1 cellular context compared by ENCODE assay signal in genomic region chr1:85608851-85609250, GRCh38.
TF ChIP-seq lines count a peak whose summit lies in the region.

No MANE protein-coding gene starts in this region.

TF ChIP-seq in GM23338, 12 proteins besides CTCF, POLR2A, EP300 and RAD21 (continued from another document):
- TF ChIP-seq, protein P1, sequence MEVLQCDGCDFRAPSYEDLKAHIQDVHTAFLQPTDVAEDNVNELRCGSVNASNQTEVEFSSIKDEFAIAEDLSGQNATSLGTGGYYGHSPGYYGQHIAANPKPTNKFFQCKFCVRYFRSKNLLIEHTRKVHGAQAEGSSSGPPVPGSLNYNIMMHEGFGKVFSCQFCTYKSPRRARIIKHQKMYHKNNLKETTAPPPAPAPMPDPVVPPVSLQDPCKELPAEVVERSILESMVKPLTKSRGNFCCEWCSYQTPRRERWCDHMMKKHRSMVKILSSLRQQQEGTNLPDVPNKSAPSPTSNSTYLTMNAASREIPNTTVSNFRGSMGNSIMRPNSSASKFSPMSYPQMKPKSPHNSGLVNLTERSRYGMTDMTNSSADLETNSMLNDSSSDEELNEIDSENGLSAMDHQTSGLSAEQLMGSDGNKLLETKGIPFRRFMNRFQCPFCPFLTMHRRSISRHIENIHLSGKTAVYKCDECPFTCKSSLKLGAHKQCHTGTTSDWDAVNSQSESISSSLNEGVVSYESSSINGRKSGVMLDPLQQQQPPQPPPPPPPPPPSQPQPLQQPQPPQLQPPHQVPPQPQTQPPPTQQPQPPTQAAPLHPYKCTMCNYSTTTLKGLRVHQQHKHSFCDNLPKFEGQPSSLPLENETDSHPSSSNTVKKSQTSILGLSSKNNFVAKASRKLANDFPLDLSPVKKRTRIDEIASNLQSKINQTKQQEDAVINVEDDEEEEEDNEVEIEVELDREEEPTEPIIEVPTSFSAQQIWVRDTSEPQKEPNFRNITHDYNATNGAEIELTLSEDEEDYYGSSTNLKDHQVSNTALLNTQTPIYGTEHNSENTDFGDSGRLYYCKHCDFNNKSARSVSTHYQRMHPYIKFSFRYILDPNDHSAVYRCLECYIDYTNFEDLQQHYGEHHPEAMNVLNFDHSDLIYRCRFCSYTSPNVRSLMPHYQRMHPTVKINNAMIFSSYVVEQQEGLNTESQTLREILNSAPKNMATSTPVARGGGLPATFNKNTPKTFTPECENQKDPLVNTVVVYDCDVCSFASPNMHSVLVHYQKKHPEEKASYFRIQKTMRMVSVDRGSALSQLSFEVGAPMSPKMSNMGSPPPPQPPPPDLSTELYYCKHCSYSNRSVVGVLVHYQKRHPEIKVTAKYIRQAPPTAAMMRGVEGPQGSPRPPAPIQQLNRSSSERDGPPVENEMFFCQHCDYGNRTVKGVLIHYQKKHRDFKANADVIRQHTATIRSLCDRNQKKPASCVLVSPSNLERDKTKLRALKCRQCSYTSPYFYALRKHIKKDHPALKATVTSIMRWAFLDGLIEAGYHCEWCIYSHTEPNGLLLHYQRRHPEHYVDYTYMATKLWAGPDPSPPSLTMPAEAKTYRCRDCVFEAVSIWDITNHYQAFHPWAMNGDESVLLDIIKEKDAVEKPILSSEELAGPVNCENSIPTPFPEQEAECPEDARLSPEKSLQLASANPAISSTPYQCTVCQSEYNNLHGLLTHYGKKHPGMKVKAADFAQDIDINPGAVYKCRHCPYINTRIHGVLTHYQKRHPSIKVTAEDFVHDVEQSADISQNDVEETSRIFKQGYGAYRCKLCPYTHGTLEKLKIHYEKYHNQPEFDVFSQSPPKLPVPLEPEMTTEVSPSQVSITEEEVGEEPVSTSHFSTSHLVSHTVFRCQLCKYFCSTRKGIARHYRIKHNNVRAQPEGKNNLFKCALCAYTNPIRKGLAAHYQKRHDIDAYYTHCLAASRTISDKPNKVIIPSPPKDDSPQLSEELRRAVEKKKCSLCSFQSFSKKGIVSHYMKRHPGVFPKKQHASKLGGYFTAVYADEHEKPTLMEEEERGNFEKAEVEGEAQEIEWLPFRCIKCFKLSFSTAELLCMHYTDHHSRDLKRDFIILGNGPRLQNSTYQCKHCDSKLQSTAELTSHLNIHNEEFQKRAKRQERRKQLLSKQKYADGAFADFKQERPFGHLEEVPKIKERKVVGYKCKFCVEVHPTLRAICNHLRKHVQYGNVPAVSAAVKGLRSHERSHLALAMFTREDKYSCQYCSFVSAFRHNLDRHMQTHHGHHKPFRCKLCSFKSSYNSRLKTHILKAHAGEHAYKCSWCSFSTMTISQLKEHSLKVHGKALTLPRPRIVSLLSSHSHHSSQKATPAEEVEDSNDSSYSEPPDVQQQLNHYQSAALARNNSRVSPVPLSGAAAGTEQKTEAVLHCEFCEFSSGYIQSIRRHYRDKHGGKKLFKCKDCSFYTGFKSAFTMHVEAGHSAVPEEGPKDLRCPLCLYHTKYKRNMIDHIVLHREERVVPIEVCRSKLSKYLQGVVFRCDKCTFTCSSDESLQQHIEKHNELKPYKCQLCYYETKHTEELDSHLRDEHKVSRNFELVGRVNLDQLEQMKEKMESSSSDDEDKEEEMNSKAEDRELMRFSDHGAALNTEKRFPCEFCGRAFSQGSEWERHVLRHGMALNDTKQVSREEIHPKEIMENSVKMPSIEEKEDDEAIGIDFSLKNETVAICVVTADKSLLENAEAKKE (CRISPR knock-in tag; IDR thresholded peaks at IDR 0.05): no peak
- TF ChIP-seq EZH2phosphoT487 (IDR thresholded peaks at IDR 0.05; ENCODE audit: unreplicated experiment): no peak
- no peak for TF ChIP-seq REST (IDR thresholded peaks at IDR 0.05; ENCODE audit: unreplicated experiment)
- TF ChIP-seq, protein P2, sequence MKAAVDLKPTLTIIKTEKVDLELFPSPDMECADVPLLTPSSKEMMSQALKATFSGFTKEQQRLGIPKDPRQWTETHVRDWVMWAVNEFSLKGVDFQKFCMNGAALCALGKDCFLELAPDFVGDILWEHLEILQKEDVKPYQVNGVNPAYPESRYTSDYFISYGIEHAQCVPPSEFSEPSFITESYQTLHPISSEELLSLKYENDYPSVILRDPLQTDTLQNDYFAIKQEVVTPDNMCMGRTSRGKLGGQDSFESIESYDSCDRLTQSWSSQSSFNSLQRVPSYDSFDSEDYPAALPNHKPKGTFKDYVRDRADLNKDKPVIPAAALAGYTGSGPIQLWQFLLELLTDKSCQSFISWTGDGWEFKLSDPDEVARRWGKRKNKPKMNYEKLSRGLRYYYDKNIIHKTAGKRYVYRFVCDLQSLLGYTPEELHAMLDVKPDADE (IDR thresholded peaks at IDR 0.05): no peak
- TF ChIP-seq CREB1 (CRISPR knock-in tag; IDR thresholded peaks at IDR 0.05; ENCODE audit: low read depth): no peak
- TF ChIP-seq EZH2 (IDR thresholded peaks at IDR 0.05; ENCODE audit: low read depth, unreplicated experiment): no peak
